Comparison of ENCODE assay signal across 26 cellular contexts in the genomic region with DNA sequence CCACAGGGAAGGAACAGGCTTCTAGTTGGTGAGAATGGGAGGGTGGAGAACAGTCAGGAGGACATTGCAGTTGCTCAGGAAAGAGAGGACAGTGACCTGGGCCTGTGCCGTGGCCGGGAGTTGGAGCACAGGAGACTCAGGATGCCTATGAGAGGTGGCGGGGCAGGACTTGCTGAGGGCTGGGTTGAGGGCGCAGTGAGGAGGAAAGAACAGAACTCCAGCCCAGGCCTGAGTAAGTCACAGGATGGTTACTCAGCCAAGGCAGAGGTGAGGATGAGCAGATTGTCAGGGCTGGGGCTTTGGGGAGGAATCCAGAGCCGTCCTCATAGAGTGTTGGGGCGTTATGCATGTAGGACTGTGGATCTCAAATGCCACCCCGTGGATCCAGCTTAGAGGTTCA. TPM values are rescaled to one million over a fixed set of nuclear protein-coding genes. Genes with fewer than 3 reads are reported as not detected.
"Had no signal": no experiment of that assay in that cellular context is flagged by ENCODE, and none has a peak within 500 bp of the region (broad histone marks: within the 10 kb centered on the region; RNA-seq: fewer than 3 reads in every experiment).

No MANE protein-coding gene starts in this region.

- H3K27me3 ChIP-seq: brain microvascular endothelial cell had no signal

- H3K4me2 ChIP-seq: KMS-11, PC-9 had no signal

- H3K9ac ChIP-seq: KMS-11 had no signal

- DNase-seq: activated CD8-positive, alpha-beta memory T cell treated with anti-CD3 and anti-CD28 coated beads, Interleukin-2, amount 50 U/mL, for 48 hours; activated effector memory CD4-positive, alpha-beta T cell treated with Interleukin-2 at 50 U/mL for 16 hours; activated naive CD4-positive, alpha-beta T cell; activated naive CD4-positive, alpha-beta T cell treated with anti-CD3 and anti-CD28 coated beads, Interleukin-2, amount 50 U/mL, for 16 hours; amniotic stem cell; aorta; NCI-H1436 treated with DMSO at 0.1 percent for 48 hours; NCI-H2029; NCI-H510A; SIG-M5 had no signal

- H3K27ac ChIP-seq: brain microvascular endothelial cell, KMS-11, PC-9, RWPE1 had no signal

- H3K4me3 ChIP-seq: PC-9 had no signal

- H3K36me3 ChIP-seq: brain microvascular endothelial cell had no signal

- H2AFZ ChIP-seq: PC-9 had no signal

- FAIRE-seq: RCC 7860 had no signal

RNA-seq across cellular contexts. Expression of a gene that starts 21.2 kb away (rescaled TPM):
- total RNA-seq: activated CD4-positive, alpha-beta T cell treated with anti-CD3 and anti-CD28 coated beads for 36 hours; activated CD4-positive, alpha-beta T cell treated with anti-CD3 and anti-CD28 coated beads, Interleukin-2, amount 10 ng/mL, durations not matched to agents 7 days and 5 days; activated CD8-positive, alpha-beta memory T cell treated with anti-CD3 and anti-CD28 coated beads, Interleukin-2, amount 10 ng/mL, durations not matched to agents 7 days and 5 days; activated naive CD8-positive, alpha-beta T cell treated with anti-CD3 and anti-CD28 coated beads for 36 hours; aorta; LHCN-M2; OCI-LY7; PC-9; Right ventricle myocardium inferior; SK-MEL-5; T-cell; T-helper 17 cell; WTC11 had no signal
- polyA plus RNA-seq: aorta had no signal

RNA-seq across cellular contexts. Expression of a gene that starts 29.9 kb away (rescaled TPM):
- total RNA-seq: OCI-LY7 had no signal
